Comparison of ENCODE assay signal across 2 cellular contexts in the genomic region with DNA sequence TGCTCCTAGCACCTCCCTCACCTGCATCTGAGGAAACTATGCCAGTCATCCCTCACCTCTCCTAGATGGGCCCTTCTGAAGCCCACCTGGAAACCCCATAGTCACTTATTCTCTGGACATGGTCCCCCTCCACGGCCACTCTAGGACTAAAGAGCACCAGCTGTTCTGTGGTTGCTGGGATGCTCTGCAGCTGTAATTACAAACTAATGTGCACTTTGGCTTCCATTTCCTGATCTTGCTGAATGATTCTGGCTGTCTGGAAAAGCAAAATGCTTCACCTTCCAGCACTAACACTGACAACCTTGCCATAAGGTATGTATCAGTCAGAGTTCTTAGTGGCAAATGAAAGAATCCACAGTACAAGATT.
TF ChIP-seq lines count a peak whose summit lies in the region.

No MANE protein-coding gene starts in this region.

TF ChIP-seq in liver, 16 proteins besides CTCF, POLR2A, EP300 and RAD21 (continued from another document):
- TF ChIP-seq, protein P1, sequence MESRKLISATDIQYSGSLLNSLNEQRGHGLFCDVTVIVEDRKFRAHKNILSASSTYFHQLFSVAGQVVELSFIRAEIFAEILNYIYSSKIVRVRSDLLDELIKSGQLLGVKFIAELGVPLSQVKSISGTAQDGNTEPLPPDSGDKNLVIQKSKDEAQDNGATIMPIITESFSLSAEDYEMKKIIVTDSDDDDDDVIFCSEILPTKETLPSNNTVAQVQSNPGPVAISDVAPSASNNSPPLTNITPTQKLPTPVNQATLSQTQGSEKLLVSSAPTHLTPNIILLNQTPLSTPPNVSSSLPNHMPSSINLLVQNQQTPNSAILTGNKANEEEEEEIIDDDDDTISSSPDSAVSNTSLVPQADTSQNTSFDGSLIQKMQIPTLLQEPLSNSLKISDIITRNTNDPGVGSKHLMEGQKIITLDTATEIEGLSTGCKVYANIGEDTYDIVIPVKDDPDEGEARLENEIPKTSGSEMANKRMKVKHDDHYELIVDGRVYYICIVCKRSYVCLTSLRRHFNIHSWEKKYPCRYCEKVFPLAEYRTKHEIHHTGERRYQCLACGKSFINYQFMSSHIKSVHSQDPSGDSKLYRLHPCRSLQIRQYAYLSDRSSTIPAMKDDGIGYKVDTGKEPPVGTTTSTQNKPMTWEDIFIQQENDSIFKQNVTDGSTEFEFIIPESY (IDR thresholded peaks at IDR 0.05): no peak
- TF ChIP-seq YY1 (IDR thresholded peaks at IDR 0.05) (no peak), HNF4G (IDR thresholded peaks at IDR 0.05) (no peak), FOXA1 (IDR thresholded peaks at IDR 0.05) (no peak)

TF ChIP-seq in HepG2, 621 proteins besides CTCF, POLR2A, EP300 and RAD21 (continued from another document):
- TF ChIP-seq ZNF484 (CRISPR knock-in tag; IDR thresholded peaks at IDR 0.05; ENCODE audit: borderline replicate concordance, low read depth): no peak
- no peak for TF ChIP-seq ZSCAN12 (CRISPR knock-in tag; IDR thresholded peaks at IDR 0.05)
- no peak for TF ChIP-seq SIN3A (IDR thresholded peaks at IDR 0.05; ENCODE audit: borderline replicate concordance, low read depth, low read length)
- no peak for TF ChIP-seq ZNF883 (CRISPR knock-in tag; IDR thresholded peaks at IDR 0.05; ENCODE audit: not compliant biosample characterization)
- TF ChIP-seq, protein P2, sequence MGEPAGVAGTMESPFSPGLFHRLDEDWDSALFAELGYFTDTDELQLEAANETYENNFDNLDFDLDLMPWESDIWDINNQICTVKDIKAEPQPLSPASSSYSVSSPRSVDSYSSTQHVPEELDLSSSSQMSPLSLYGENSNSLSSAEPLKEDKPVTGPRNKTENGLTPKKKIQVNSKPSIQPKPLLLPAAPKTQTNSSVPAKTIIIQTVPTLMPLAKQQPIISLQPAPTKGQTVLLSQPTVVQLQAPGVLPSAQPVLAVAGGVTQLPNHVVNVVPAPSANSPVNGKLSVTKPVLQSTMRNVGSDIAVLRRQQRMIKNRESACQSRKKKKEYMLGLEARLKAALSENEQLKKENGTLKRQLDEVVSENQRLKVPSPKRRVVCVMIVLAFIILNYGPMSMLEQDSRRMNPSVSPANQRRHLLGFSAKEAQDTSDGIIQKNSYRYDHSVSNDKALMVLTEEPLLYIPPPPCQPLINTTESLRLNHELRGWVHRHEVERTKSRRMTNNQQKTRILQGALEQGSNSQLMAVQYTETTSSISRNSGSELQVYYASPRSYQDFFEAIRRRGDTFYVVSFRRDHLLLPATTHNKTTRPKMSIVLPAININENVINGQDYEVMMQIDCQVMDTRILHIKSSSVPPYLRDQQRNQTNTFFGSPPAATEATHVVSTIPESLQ (CRISPR knock-in tag; conservative IDR thresholded peaks at IDR 0.05): no peak
TF ChIP-seq in HepG2: peak in this region for 0.
